In the genomic region with DNA sequence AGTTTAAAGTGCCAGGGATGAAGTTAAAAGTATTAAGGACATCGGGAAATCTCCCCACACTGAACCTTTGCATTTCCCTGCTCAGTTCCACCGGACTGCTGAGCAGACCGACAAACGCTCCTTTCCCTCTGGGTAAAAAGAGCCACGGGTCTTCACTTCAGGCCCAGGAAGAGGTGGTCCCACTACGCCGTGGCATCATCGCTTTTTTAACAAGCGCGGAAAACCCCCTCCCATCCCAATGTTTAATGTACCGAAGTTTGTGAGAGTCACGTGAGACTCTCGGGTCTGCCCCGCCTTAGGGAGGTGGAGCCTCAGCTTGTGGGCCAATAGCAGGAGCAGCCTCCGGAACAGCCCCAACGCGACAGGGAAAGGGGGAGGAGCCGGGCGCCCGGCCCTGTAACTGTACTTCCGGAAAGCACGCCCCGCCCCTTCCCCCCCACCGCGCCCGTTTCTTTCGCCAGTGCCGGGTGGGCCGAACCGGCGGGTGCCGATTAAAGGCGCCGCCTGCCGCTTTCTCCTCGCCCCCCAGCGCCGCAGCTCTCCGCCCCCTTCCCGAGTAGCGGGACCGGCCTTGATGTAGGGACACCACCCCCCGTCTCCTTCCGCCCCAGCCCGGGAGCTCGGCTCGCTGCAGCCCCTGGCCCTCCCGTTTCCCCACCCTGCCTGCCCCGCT, we compare ENCODE assay signal across 8 cellular contexts. TPM values are rescaled to one million over a fixed set of nuclear protein-coding genes. Genes with fewer than 3 reads are reported as not detected.
DNase-seq lines count a peak whose midpoint lies in the region; ATAC-seq, FAIRE-seq and TF ChIP-seq lines count a peak whose summit lies in the region.

No MANE protein-coding gene starts in this region.

- no peak overlapping the region for H3K4ac ChIP-seq in H1 (replicated peaks; ENCODE audit: insufficient read length, low read depth, low read length)

- no peak overlapping the region for H2BK12ac ChIP-seq in H1 (ENCODE audit: low read depth, low read length)

- H3K79me2 ChIP-seq in H1 (ENCODE audit: control insufficient read depth in 1 of 2, insufficient read depth in 2 of 2, low read length in 2 of 2): peaks cover 0 to 21% of the 10 kb centered on the region in 2 experiments; a peak in 2 of 4 replicates

- ATAC-seq in activated CD8-positive, alpha-beta memory T cell treated with anti-CD3 and anti-CD28 coated beads, Interleukin-2, amount 10 ng/mL, durations not matched to agents 7 days and 5 days: peak; percentile 71
- peak; percentile 70 for ATAC-seq in memory B cell (ENCODE audit: low read depth)

- H3K56ac ChIP-seq in H1 (replicated peaks; ENCODE audit: insufficient read length, low read depth, low read length): no peak overlapping the region

- peak overlapping the region; percentile 95; the same call in 1 of the 2 replicates for H4K8ac ChIP-seq in H1 (ENCODE audit: extremely low read depth, insufficient read depth, low read length)

- H3K36me3 ChIP-seq in H1 (ENCODE audit: control insufficient read depth in 2 of 4, insufficient read depth in 4 of 4, low read length in 3 of 4): no peaks in the 10 kb centered on the region

- H3K27me3 Mint-ChIP-seq in activated CD8-positive, alpha-beta memory T cell treated with anti-CD3 and anti-CD28 coated beads, Interleukin-2, amount 10 ng/mL, durations not matched to agents 7 days and 5 days: no peaks in the 10 kb centered on the region
- no peaks in the 10 kb centered on the region for H3K27me3 Mint-ChIP-seq in memory B cell

- H2AK5ac ChIP-seq in H1 (ENCODE audit: low read depth, low read length): no peak overlapping the region

- no peaks in the 10 kb centered on the region for H3K27me3 ChIP-seq in H1 (replicated peaks in 1 of 4; ENCODE audit: control insufficient read depth in 3 of 4, extremely low read depth in 1 of 4, insufficient read depth in 3 of 4, low read length in 3 of 4)

- peak in 1 of 2 experiments; percentile 77; a peak in 2 of 3 replicates for TF ChIP-seq POLR2A in H1 (IDR thresholded peaks at IDR 0.05; ENCODE audit: control extremely low read depth in 1 of 2, low read depth in 2 of 2, low read length in 2 of 2)

- CTCF ChIA-PET in activated CD8-positive, alpha-beta memory T cell treated with anti-CD3 and anti-CD28 coated beads, Interleukin-2, amount 10 ng/mL, durations not matched to agents 7 days and 5 days (lab: Charles Lee): interaction anchor here (0.8 to 1.1 kb wide), 4 partner anchors 18 to 140 kb away, joined by 3 to 4 read pairs (median 3); a partner anchor contains a TSS
- CTCF ChIA-PET in H1 (lab: Charles Lee; ENCODE audit: partially characterized antibody): interaction anchor here (0.7 to 1.2 kb wide), 4 partner anchors 9 to 36 kb away, joined by 3 to 4 read pairs (median 3); no protein-coding TSS in a partner anchor

- H3K4me2 ChIP-seq in H1 (ENCODE audit: insufficient read depth in 1 of 2, low read depth in 2 of 2, low read length in 2 of 2): peak overlapping the region; percentile 70 to 81

- peaks cover 4 to 8% of the 10 kb centered on the region in 2 experiments for H4K20me1 ChIP-seq in H1 (replicated peaks in 1 of 2; ENCODE audit: control insufficient read depth in 1 of 2, insufficient read depth in 2 of 2, low read length in 2 of 2)

- H2AFZ ChIP-seq in H1 (ENCODE audit: low read length): peak overlapping the region; percentile 84; the same call in 1 of the 2 replicates

- H2BK15ac ChIP-seq in H1 (ENCODE audit: low read length): no peak overlapping the region

- no peak overlapping the region for H3K23ac ChIP-seq in H1 (ENCODE audit: insufficient read length)

- no peaks in the 10 kb centered on the region for H3K9me3 Mint-ChIP-seq in activated CD8-positive, alpha-beta memory T cell treated with anti-CD3 and anti-CD28 coated beads, Interleukin-2, amount 10 ng/mL, durations not matched to agents 7 days and 5 days (ENCODE audit: low read depth)
- no peaks in the 10 kb centered on the region for H3K9me3 Mint-ChIP-seq in memory B cell

- peaks cover 16% of the 10 kb centered on the region for H3K4me1 Mint-ChIP-seq in activated CD8-positive, alpha-beta memory T cell treated with anti-CD3 and anti-CD28 coated beads, Interleukin-2, amount 10 ng/mL, durations not matched to agents 7 days and 5 days
- peaks cover 13% of the 10 kb centered on the region for H3K4me1 Mint-ChIP-seq in memory B cell

- peak; percentile 80 for FAIRE-seq in HTR-8/SVneo (lab: Jason Lieb, UNC)
- peak; percentile 94 for FAIRE-seq in H1 (lab: Jason Lieb, UNC)

- TF ChIP-seq CTCF in GM20000 (IDR thresholded peaks at IDR 0.05; ENCODE audit: extremely low read depth, missing control alignments) (no peak), H1 (IDR thresholded peaks at IDR 0.05; ENCODE audit: control extremely low read depth in 1 of 3, insufficient read depth in 1 of 3, low read depth in 1 of 3, low read length in 3 of 3) (no peak)

- H3K4me1 ChIP-seq in H1 (replicated peaks in 1 of 4; ENCODE audit: control insufficient read depth in 3 of 4, insufficient read depth in 4 of 4, low read length in 3 of 4): peaks cover 6 to 15% (median 12%) of the 10 kb centered on the region in 4 experiments

- H2BK20ac ChIP-seq in H1 (ENCODE audit: low read length): no peak overlapping the region

- H3K27ac Mint-ChIP-seq in activated CD8-positive, alpha-beta memory T cell treated with anti-CD3 and anti-CD28 coated beads, Interleukin-2, amount 10 ng/mL, durations not matched to agents 7 days and 5 days: peak overlapping the region; percentile 90
- peak overlapping the region; percentile 94 for H3K27ac Mint-ChIP-seq in memory B cell

- DNase-seq in CMK (ENCODE audit: low read depth) (peak; percentile 97), GM20000 (ENCODE audit: low spot score) (peak; percentile 97), HTR-8/SVneo (ENCODE audit: insufficient read length, low spot score) (peak; percentile 88), NOMO-1 treated with DMSO at 0.1 percent for 48 hours (lab: John Stamatoyannopoulos, UW; ENCODE audit: unreplicated experiment) (peak; percentile 98), H1 (ENCODE audit: low read depth in 1 of 2, low spot score in 2 of 2) (peak; percentile 94), memory B cell (ENCODE audit: low spot score in 2 of 2) (peak; percentile 83 to 92)
- peak; percentile 99 for DNase-seq in activated CD8-positive, alpha-beta memory T cell treated with anti-CD3 and anti-CD28 coated beads, Interleukin-2, amount 10 ng/mL, durations not matched to agents 7 days and 5 days
- DNase-seq in stimulated activated CD8-positive, alpha-beta memory T cell treated with anti-CD3 and anti-CD28 coated beads, Interleukin-12 subunit alpha, Interleukin-12 subunit beta, amount 100 ng/mL, for 1 hour (ENCODE audit: low read depth): peak; percentile 97

- H3K9ac ChIP-seq in H1 (replicated peaks in 1 of 4; ENCODE audit: extremely low read depth in 1 of 4, low read depth in 3 of 4, low read length in 3 of 4): peak overlapping the region; percentile 56 to 89 (median 74)

- no peak overlapping the region for H2BK120ac ChIP-seq in H1 (replicated peaks; ENCODE audit: low read depth, low read length)

- H4K91ac ChIP-seq in H1 (replicated peaks; ENCODE audit: insufficient read length, low read length): no peak overlapping the region

- TF ChIP-seq RAD21 in H1 (IDR thresholded peaks at IDR 0.05 in 1 of 2, conservative IDR thresholded peaks at IDR 0.05 in 1 of 2; ENCODE audit: low read depth in 2 of 2, low read length in 2 of 2): no peak

- 2% methylated on average over 15 of the region's 49 CpGs; no CpG with 5 or more reads in 1 of the 2 experiments for WGBS in H1 (ENCODE audit: extremely low coverage in 1 of 2, insufficient coverage in 1 of 2, insufficient read length in 1 of 2, insufficient replicate concordance in 2 of 2, low coverage in 1 of 2, low lambda C conversion rate in 2 of 2, missing lambda C conversion rate in 1 of 2), 2 experiments

- peak overlapping the region; percentile 34; the same call in 1 of the 2 replicates for H3K18ac ChIP-seq in H1 (ENCODE audit: extremely low read depth, low read length)

- H3K27ac ChIP-seq in H1 (ENCODE audit: low read depth, low read length): peak overlapping the region; percentile 80; the same call in 1 of the 2 replicates

- H3K9me3 ChIP-seq in H1 (ENCODE audit: insufficient read depth in 2 of 2, low read depth in 1 of 2, low read length in 1 of 2): no peaks in the 10 kb centered on the region

- H4K5ac ChIP-seq in H1 (ENCODE audit: insufficient read length, low read depth, low read length): peak overlapping the region; percentile 13

- peak overlapping the region; percentile 40 to 81 (median 63) for H3K4me3 ChIP-seq in H1 (ENCODE audit: extremely low read depth in 1 of 4, insufficient read depth in 2 of 4, low read depth in 3 of 4, low read length in 4 of 4)

- H2BK5ac ChIP-seq in H1 (ENCODE audit: low read depth, low read length): peak overlapping the region; percentile 78

- no peak overlapping the region for H3K14ac ChIP-seq in H1 (ENCODE audit: insufficient read length)

- POLR2A ChIA-PET in H1 (lab: Charles Lee; ENCODE audit: partially characterized antibody): interaction anchor here (0.9 to 5.6 kb wide), 9 partner anchors 9 to 72 kb away, joined by 3 to 51 read pairs (median 6); a partner anchor contains a TSS

- peak overlapping the region; percentile 90 for H3K4me3 Mint-ChIP-seq in activated CD8-positive, alpha-beta memory T cell treated with anti-CD3 and anti-CD28 coated beads, Interleukin-2, amount 10 ng/mL, durations not matched to agents 7 days and 5 days
- peak overlapping the region; percentile 88 for H3K4me3 Mint-ChIP-seq in memory B cell

- H3K79me1 ChIP-seq in H1 (ENCODE audit: low read depth, low read length): peaks cover 7% of the 10 kb centered on the region; the same call in 1 of the 2 replicates

- no peak for TF ChIP-seq EP300 in H1 (IDR thresholded peaks at IDR 0.05; ENCODE audit: borderline replicate concordance in 1 of 2, low read depth in 2 of 2, low read length in 2 of 2)

- peaks cover 29% of the 10 kb centered on the region; the same call in 1 of the 2 replicates for H3K23me2 ChIP-seq in H1 (ENCODE audit: low read depth, low read length)

- H3K36me3 Mint-ChIP-seq in activated CD8-positive, alpha-beta memory T cell treated with anti-CD3 and anti-CD28 coated beads, Interleukin-2, amount 10 ng/mL, durations not matched to agents 7 days and 5 days: peaks cover 15% of the 10 kb centered on the region
- H3K36me3 Mint-ChIP-seq in memory B cell: peaks cover 2% of the 10 kb centered on the region

TF ChIP-seq in H1, 55 proteins besides CTCF, POLR2A, EP300 and RAD21 (continues in another document):
- TF ChIP-seq PHF8 (conservative IDR thresholded peaks at IDR 0.05; ENCODE audit: low read depth, low read length): peak; percentile 37; the same call in 1 of the 2 replicates

RNA-seq across cellular contexts. Expression of a gene that starts 2.3 kb away (rescaled TPM):
- 10 to 100 TPM; 58.7 to 86.9 TPM for total RNA-seq in activated CD8-positive, alpha-beta memory T cell treated with anti-CD3 and anti-CD28 coated beads, Interleukin-2, amount 10 ng/mL, durations not matched to agents 7 days and 5 days
- 35.4 and 38.8 TPM in 2 replicates for total RNA-seq in H1 (2021; fragmentation: NEBNext Ultra II Directional; extraction: Animal tissue kit (Norgen Biotek cat#: 25700))
- polyA plus RNA-seq in H1 (2011; rRNA removed): 24.9 and 34.6 TPM in 2 replicates
- 20.5 TPM for polyA plus RNA-seq in H1 (2011; cell fraction: cytosol; rRNA removed)
- polyA plus RNA-seq in H1 (2011; cell fraction: nucleus; rRNA removed): 32.2 TPM
- polyA plus RNA-seq in H1 (2012, experiment 1 of 2): 36.1 to 44.6 TPM (median 40.7 TPM) in 4 replicates
- polyA plus RNA-seq in H1 (2012, experiment 2 of 2): 42.4 TPM
- polyA plus RNA-seq in H1 (2013, experiment 1 of 2): 15.8 TPM
- 16.3 TPM for polyA plus RNA-seq in H1 (2013, experiment 2 of 2)
- polyA minus RNA-seq in H1 (2011; rRNA and poly(A)+ RNA removed): 14.4 and 15.0 TPM in 2 replicates
- 20.2 TPM for polyA minus RNA-seq in H1 (2011; cell fraction: cytosol; rRNA and poly(A)+ RNA removed)
- polyA minus RNA-seq in H1 (2011; cell fraction: nucleus; rRNA and poly(A)+ RNA removed): 21.2 TPM

Comparison
In these comparisons a context has a peak if more than half of its experiments do, and no peak if none do; other contexts are left out.
1. Peak in every context shown above with its lines: DNase-seq, ATAC-seq, H3K4me3 ChIP-seq and H3K27ac ChIP-seq.